In genomic region chr1:3158329-3158728, GRCh38 we compare ENCODE assay signal across 15 cellular contexts.
DNase-seq lines count a peak whose midpoint lies in the region; ATAC-seq and TF ChIP-seq lines count a peak whose summit lies in the region.
"Had no signal": no experiment of that assay in that cellular context is flagged by ENCODE, and none has a peak within 500 bp of the region (broad histone marks: within the 10 kb centered on the region; RNA-seq: fewer than 3 reads in every experiment).

No MANE protein-coding gene starts in this region.

- ATAC-seq in IMR-90 (ENCODE audit: low read depth): no peak
- ATAC-seq: GM23338, HCT116 had no signal

- H4K5ac ChIP-seq in IMR-90 (ENCODE audit: low read depth, low read length): no peak overlapping the region

- no peak overlapping the region for H2AFZ ChIP-seq in IMR-90 (replicated peaks; ENCODE audit: low read length, poor library complexity)
- H2AFZ ChIP-seq in hepatocyte: no peak overlapping the region
- H2AFZ ChIP-seq: GM23338 had no signal

- TF ChIP-seq POLR2A in IMR-90 (IDR thresholded peaks at IDR 0.05; ENCODE audit: low read depth, low read length): no peak

- H3K27me3 ChIP-seq in BLaER1 treated with 17β-estradiol and CSF1 and Interleukin-3, amounts not matched to agents 10 nM and 100 nM: peaks cover 73 to 94% (median 88%) of the 10 kb centered on the region in 11 experiments
- no peaks in the 10 kb centered on the region for H3K27me3 ChIP-seq in IMR-90 (ENCODE audit: control insufficient read depth, insufficient read depth, low read length)
- H3K27me3 ChIP-seq in hepatocyte: no peaks in the 10 kb centered on the region
- H3K27me3 ChIP-seq: BE2C had no signal

- in situ Hi-C loops in IMR-90 (cut with MboI; ENCODE audit: low sequenced_read_pairs): no loop called here

- H3K9me3 Mint-ChIP-seq in brain: peaks cover 0 to 5% (median 0%) of the 10 kb centered on the region in 5 experiments
- H3K9me3 Mint-ChIP-seq: CD4-positive, alpha-beta T cell; GM23338 had no signal

- H2BK120ac ChIP-seq in IMR-90 (ENCODE audit: low read depth, low read length): no peak overlapping the region

- H3K36me3 ChIP-seq in BLaER1 treated with 17β-estradiol and CSF1 and Interleukin-3, amounts not matched to agents 10 nM and 100 nM: no peaks in the 10 kb centered on the region
- no peaks in the 10 kb centered on the region for H3K36me3 ChIP-seq in IMR-90 (ENCODE audit: control insufficient read depth, insufficient read depth, low read length)
- H3K36me3 ChIP-seq in hepatocyte (replicated peaks; ENCODE audit: insufficient read depth, low read depth): no peaks in the 10 kb centered on the region
- H3K36me3 ChIP-seq: BE2C had no signal

- H3K36me3 Mint-ChIP-seq in brain: no peaks in the 10 kb centered on the region

- intact Hi-C loops in IMR-90 (cut with micrococcal nuclease): no loop called here

- H2BK15ac ChIP-seq in IMR-90 (ENCODE audit: low read depth, low read length): no peak overlapping the region

- CTCF ChIA-PET in IMR-90 (lab: Yijun Ruan, JAX): interaction anchor here (0.7 kb wide), 1 partner anchor 16 kb away, joined by 3 read pairs; no protein-coding TSS in a partner anchor

- peaks cover 0 to 57% (median 4%) of the 10 kb centered on the region in 11 experiments; a peak in 8 of 22 replicates for H4K20me1 ChIP-seq in BLaER1 treated with 17β-estradiol and CSF1 and Interleukin-3, amounts not matched to agents 10 nM and 100 nM
- H4K20me1 ChIP-seq in IMR-90 (ENCODE audit: insufficient read depth, low read length): no peaks in the 10 kb centered on the region
- H4K20me1 ChIP-seq in hepatocyte (ENCODE audit: insufficient read depth, poor library complexity, severe bottlenecking): no peaks in the 10 kb centered on the region

- H3K14ac ChIP-seq in IMR-90 (replicated peaks; ENCODE audit: low read depth, low read length): no peak overlapping the region

- TF ChIP-seq CTCF in IMR-90 (conservative IDR thresholded peaks at IDR 0.05; ENCODE audit: low read depth, low read length): no peak
- no peak for TF ChIP-seq CTCF in brain (conservative IDR thresholded peaks at IDR 0.05)
- no peak for TF ChIP-seq CTCF in hepatocyte (IDR thresholded peaks at IDR 0.05; ENCODE audit: poor library complexity)

- no peak overlapping the region for H3K4me3 ChIP-seq in BLaER1 treated with 17β-estradiol and CSF1 and Interleukin-3, amounts not matched to agents 10 nM and 100 nM
- H3K4me3 ChIP-seq in IMR-90 (ENCODE audit: insufficient read depth, low read depth, low read length) (no peak overlapping the region), hepatocyte (no peak overlapping the region)
- H3K4me3 ChIP-seq: GM23338 had no signal

- no peak overlapping the region for H2BK20ac ChIP-seq in IMR-90 (ENCODE audit: low read depth, low read length)

- no peaks in the 10 kb centered on the region for H3K79me1 ChIP-seq in IMR-90 (ENCODE audit: low read depth in 1 of 2, low read length in 2 of 2)

- H3K18ac ChIP-seq in IMR-90 (ENCODE audit: low read depth, low read length): no peak overlapping the region

- peak overlapping the region in 4 of 5 experiments; percentile 36 to 90 (median 80) for H3K27ac Mint-ChIP-seq in brain
- H3K27ac Mint-ChIP-seq: CD4-positive, alpha-beta T cell; GM23338 had no signal

- no peak overlapping the region for H3K4me3 Mint-ChIP-seq in brain
- H3K4me3 Mint-ChIP-seq: CD4-positive, alpha-beta T cell; GM23338 had no signal

- no peak overlapping the region for H3K23ac ChIP-seq in IMR-90 (ENCODE audit: low read depth, low read length)

- no peak overlapping the region for H4K91ac ChIP-seq in IMR-90 (ENCODE audit: insufficient read depth, low read depth, low read length)

- DNase-seq in IMR-90: no peak
- DNase-seq in hepatocyte (ENCODE audit: low spot score): no peak
- DNase-seq in NCI-H748 treated with DMSO at 0.1 percent for 48 hours (lab: John Stamatoyannopoulos, UW): no peak
- no peak for DNase-seq in 8988T
- DNase-seq: BE2C; Caco-2; CD4-positive, alpha-beta T cell; GDM1; H7; Karpas-422 had no signal

- no peak for TF ChIP-seq RAD21 in IMR-90 (IDR thresholded peaks at IDR 0.05; ENCODE audit: low read length)

- no peak overlapping the region for H3K27ac ChIP-seq in BLaER1 treated with 17β-estradiol and CSF1 and Interleukin-3, amounts not matched to agents 10 nM and 100 nM
- H3K27ac ChIP-seq in IMR-90 (ENCODE audit: insufficient read depth, low read length) (no peak overlapping the region), hepatocyte (no peak overlapping the region)
- H3K27ac ChIP-seq: C4-2B had no signal

- no peak overlapping the region for H4K8ac ChIP-seq in IMR-90 (ENCODE audit: low read depth in 2 of 2, low read length in 2 of 2)

- dilution Hi-C loops in IMR-90 (cut with HindIII; ENCODE audit: low sequenced_read_pairs, unreplicated experiment): no loop called here

- H2BK5ac ChIP-seq in IMR-90 (ENCODE audit: low read depth, low read length, poor library complexity, severe bottlenecking): no peak overlapping the region

- H2AK9ac ChIP-seq in IMR-90 (replicated peaks; ENCODE audit: low read depth, low read length, poor library complexity): no peak overlapping the region

- no peaks in the 10 kb centered on the region for H3K79me2 ChIP-seq in hepatocyte

- no peaks in the 10 kb centered on the region for H3K27me3 Mint-ChIP-seq in brain

- H3K4me1 ChIP-seq in BLaER1 treated with 17β-estradiol and CSF1 and Interleukin-3, amounts not matched to agents 10 nM and 100 nM: peaks cover 12 to 78% (median 58%) of the 10 kb centered on the region in 10 experiments
- H3K4me1 ChIP-seq in IMR-90 (ENCODE audit: control insufficient read depth, insufficient read depth, low read length): no peaks in the 10 kb centered on the region
- H3K4me1 ChIP-seq in hepatocyte (ENCODE audit: insufficient read depth): no peaks in the 10 kb centered on the region
- H3K4me1 ChIP-seq: BE2C, Caco-2 had no signal

- peaks cover 83% of the 10 kb centered on the region for H3K4me1 Mint-ChIP-seq in brain

- H3K4me2 ChIP-seq in BLaER1 treated with 17β-estradiol and CSF1 and Interleukin-3, amounts not matched to agents 10 nM and 100 nM: peak overlapping the region in 7 of 11 experiments; percentile 72 to 95 (median 85); a peak in 8 of 22 replicates
- no peak overlapping the region for H3K4me2 ChIP-seq in IMR-90 (ENCODE audit: low read depth, low read length)
- no peak overlapping the region for H3K4me2 ChIP-seq in hepatocyte
- H3K4me2 ChIP-seq: GM23338 had no signal

- H3K4ac ChIP-seq in IMR-90 (ENCODE audit: low read depth, low read length): no peak overlapping the region

- H3K9ac ChIP-seq in BLaER1 treated with 17β-estradiol and CSF1 and Interleukin-3, amounts not matched to agents 10 nM and 100 nM: no peak overlapping the region
- no peak overlapping the region for H3K9ac ChIP-seq in IMR-90 (ENCODE audit: low read depth, low read length)

- H3K9me2 ChIP-seq in hepatocyte (replicated peaks; ENCODE audit: insufficient read depth): no peaks in the 10 kb centered on the region

- no peak overlapping the region for H2AK5ac ChIP-seq in IMR-90 (ENCODE audit: low read depth, low read length)

- no peaks in the 10 kb centered on the region for H3K9me1 ChIP-seq in IMR-90 (ENCODE audit: insufficient read depth, low read length)

- H3K56ac ChIP-seq in IMR-90 (ENCODE audit: extremely low read depth, insufficient read depth, low read length): no peak overlapping the region

- no peaks in the 10 kb centered on the region for H3K9me3 ChIP-seq in BLaER1 treated with 17β-estradiol and CSF1 and Interleukin-3, amounts not matched to agents 10 nM and 100 nM (replicated peaks in 1 of 11)
- peaks cover 9% of the 10 kb centered on the region; the same call in 1 of the 2 replicates for H3K9me3 ChIP-seq in IMR-90 (ENCODE audit: control insufficient read depth, insufficient read depth, low read length)
- H3K9me3 ChIP-seq in hepatocyte (ENCODE audit: low read depth): no peaks in the 10 kb centered on the region
- H3K9me3 ChIP-seq: BE2C, Caco-2 had no signal

- POLR2A ChIA-PET in IMR-90 (lab: Charles Lee; ENCODE audit: unreplicated experiment): no interaction called here

- no TSS peak for BruUV-seq in IMR-90 (replicated peaks; lab: Mats Ljungman, UMichigan)

- WGBS in IMR-90 (ENCODE audit: extremely low coverage in 2 of 2, insufficient read length in 1 of 2), 2 experiments: no CpG with 5 or more reads among the region's 4 CpGs
- WGBS in hepatocyte (ENCODE audit: low lambda C conversion rate, missing lambda C conversion rate): 94% methylated on average over 4 of the region's 4 CpGs

TF ChIP-seq in IMR-90, 13 proteins besides CTCF, POLR2A, EP300 and RAD21 (continues in another document):
- TF ChIP-seq ELK1 (IDR thresholded peaks at IDR 0.05; ENCODE audit: borderline replicate concordance, low read depth, low read length) (no peak), RCOR1 (IDR thresholded peaks at IDR 0.05; ENCODE audit: insufficient replicate concordance, low read length) (no peak), BHLHE40 (IDR thresholded peaks at IDR 0.05; ENCODE audit: low read depth, low read length) (no peak), RFX5 (IDR thresholded peaks at IDR 0.05; ENCODE audit: low read depth, low read length) (no peak), SMC3 (IDR thresholded peaks at IDR 0.05; ENCODE audit: low read depth, low read length) (no peak), CHD1 (IDR thresholded peaks at IDR 0.05; ENCODE audit: low read depth, low read length) (no peak), FOS (IDR thresholded peaks at IDR 0.05; ENCODE audit: low read depth, low read length) (no peak), CEBPB (IDR thresholded peaks at IDR 0.05; ENCODE audit: low read depth, low read length) (no peak), NFE2L2 (IDR thresholded peaks at IDR 0.05; ENCODE audit: low read depth, low read length) (peak; percentile 88), USF2 (IDR thresholded peaks at IDR 0.05; ENCODE audit: low read depth, low read length) (no peak), MXI1 (IDR thresholded peaks at IDR 0.05; ENCODE audit: borderline replicate concordance, low read depth, low read length) (no peak), MAZ (IDR thresholded peaks at IDR 0.05; ENCODE audit: borderline replicate concordance, low read depth, low read length) (no peak)

Comparison
In these comparisons a context has a peak if more than half of its experiments do, and no peak if none do; other contexts are left out.
1. H3K4me2 ChIP-seq: peak in BLaER1 treated with 17β-estradiol and CSF1 and Interleukin-3, amounts not matched to agents 10 nM and 100 nM (7 of 11); none in IMR-90 (single experiment) and hepatocyte (single experiment).